ENCODE assay signal across 8 cellular contexts in genomic region chr12:122527478-122527944, GRCh38. TPM values are rescaled to one million over a fixed set of nuclear protein-coding genes. Genes with fewer than 3 reads are reported as not detected.
A peak's percentile ranks its signal among the peaks of the same experiment; 100 is the strongest.
DNase-seq lines count a peak whose midpoint lies in the region; ATAC-seq lines count a peak whose summit lies in the region.

No MANE protein-coding gene starts in this region.

- H3K27ac ChIP-seq in Karpas-422 (ENCODE audit: low read length), result peak overlapping the region; percentile 83

- H4K20me1 ChIP-seq in Karpas-422 (ENCODE audit: insufficient read depth, low read depth, low read length), result peaks cover 22% of the 10 kb centered on the region

- H2AFZ ChIP-seq in Karpas-422 (ENCODE audit: low read length), result peak overlapping the region; percentile 18; the same call in 1 of the 2 replicates

- DNase-seq in Daoy (ENCODE audit: low read depth) (peak; percentile 50), Karpas-422 (peak; percentile 86), glomerular visceral epithelial cell (ENCODE audit: extremely low spot score) (peak; percentile 47), NCI-H1436 treated with DMSO at 0.1 percent for 48 hours (lab: John Stamatoyannopoulos, UW) (no peak), NCI-H2107 (lab: John Stamatoyannopoulos, UW) (no peak)
- DNase-seq in activated CD4-positive, alpha-beta T cell treated with anti-CD3 and anti-CD28 coated beads for 48 hours, result peak; percentile 60

- H3K9me3 ChIP-seq in Karpas-422 (ENCODE audit: low read length) (no peaks in the 10 kb centered on the region), skeletal muscle satellite cell (replicated peaks; ENCODE audit: low read length) (no peaks in the 10 kb centered on the region)

- no peak for ATAC-seq in GM21619 (IDR thresholded peaks at IDR 0.05; ENCODE audit: unreplicated experiment)

- H3K4me1 ChIP-seq in Karpas-422 (ENCODE audit: low read length), result peaks cover 55% of the 10 kb centered on the region
- H3K4me1 ChIP-seq in skeletal muscle satellite cell (ENCODE audit: control insufficient read depth, insufficient read depth, low read length), result peaks cover 25% of the 10 kb centered on the region

- H3K36me3 ChIP-seq in Karpas-422 (ENCODE audit: insufficient read depth, low read length) (peaks cover 36% of the 10 kb centered on the region), skeletal muscle satellite cell (ENCODE audit: insufficient read depth, low read length) (peaks cover 28% of the 10 kb centered on the region)

- H3K9ac ChIP-seq in Karpas-422 (ENCODE audit: low read length), result peak overlapping the region; percentile 85
- peak overlapping the region; percentile 81 for H3K9ac ChIP-seq in skeletal muscle satellite cell (ENCODE audit: low read depth, low read length)

- no peaks in the 10 kb centered on the region for H3K27me3 ChIP-seq in Karpas-422 (ENCODE audit: low read length)
- no peaks in the 10 kb centered on the region for H3K27me3 ChIP-seq in skeletal muscle satellite cell (ENCODE audit: control insufficient read depth, insufficient read depth, low read length)

- H3K4me2 ChIP-seq in Karpas-422 (ENCODE audit: low read depth, low read length, poor library complexity, severe bottlenecking) (peak overlapping the region; percentile 92), skeletal muscle satellite cell (ENCODE audit: low read length) (peak overlapping the region; percentile 80)

- H3K9me2 ChIP-seq in Karpas-422 (replicated peaks; ENCODE audit: insufficient read depth, low read length), result no peaks in the 10 kb centered on the region

- peak overlapping the region; percentile 92 for H3K4me3 ChIP-seq in Karpas-422 (ENCODE audit: low read length)
- peak overlapping the region; percentile 78 for H3K4me3 ChIP-seq in skeletal muscle satellite cell (ENCODE audit: low read length)

- H3K79me2 ChIP-seq in Karpas-422 (ENCODE audit: low read length), result peaks cover 84% of the 10 kb centered on the region

RNA-seq across cellular contexts. Expression of gene KNTC1, which starts 0.5 kb away (rescaled TPM):
- 56.9 and 74.3 TPM in 2 replicates for total RNA-seq in Daoy (2014; rRNA removed; shearing (Covaris generic))
- total RNA-seq in Karpas-422 (2014; rRNA removed; shearing (Covaris generic); ENCODE audit: low replicate concordance), result 25.4 and 65.9 TPM in 2 replicates
- total RNA-seq in skeletal muscle satellite cell (2012; rRNA removed), result 25.6 and 29.7 TPM in 2 replicates

RNA-seq across cellular contexts. Expression of gene RSRC2, which starts 0.8 kb away (rescaled TPM):
- 41.9 and 58.7 TPM in 2 replicates for total RNA-seq in Daoy (2014; rRNA removed; shearing (Covaris generic))
- 71.4 and 71.9 TPM in 2 replicates for total RNA-seq in Karpas-422 (2014; rRNA removed; shearing (Covaris generic); ENCODE audit: low replicate concordance)
- 26.4 and 30.2 TPM in 2 replicates for total RNA-seq in skeletal muscle satellite cell (2012; rRNA removed)

RNA-seq across cellular contexts. Expression of gene ZCCHC8, which starts 26.8 kb away (rescaled TPM):
- 17.1 and 18.7 TPM in 2 replicates for total RNA-seq in Daoy (2014; rRNA removed; shearing (Covaris generic))
- total RNA-seq in Karpas-422 (2014; rRNA removed; shearing (Covaris generic); ENCODE audit: low replicate concordance), result 30.8 and 35.3 TPM in 2 replicates
- total RNA-seq in skeletal muscle satellite cell (2012; rRNA removed), result 15.1 and 16.0 TPM in 2 replicates

Comparison
In these comparisons a context has a peak if more than half of its experiments do, and no peak if none do; other contexts are left out.
1. DNase-seq: peak in Daoy (single experiment), Karpas-422 (single experiment), activated CD4-positive, alpha-beta T cell treated with anti-CD3 and anti-CD28 coated beads for 48 hours (single experiment) and glomerular visceral epithelial cell (single experiment); none in NCI-H1436 treated with DMSO at 0.1 percent for 48 hours (single experiment) and NCI-H2107 (single experiment).